Comparison of ENCODE assay signal across 2 cellular contexts in genomic region chr4:41160856-41161255, GRCh38.
TF ChIP-seq lines count a peak whose summit lies in the region.

No MANE protein-coding gene starts in this region.

TF ChIP-seq in IMR-90, 13 proteins besides CTCF, POLR2A, EP300 and RAD21:
- TF ChIP-seq BHLHE40 (IDR thresholded peaks at IDR 0.05; ENCODE audit: low read depth, low read length) (0 out of 2 replicates have a peak, but pooled peaks have one; percentile 14), MAFK (IDR thresholded peaks at IDR 0.05; ENCODE audit: low read depth, low read length) (no peak)
TF ChIP-seq in IMR-90: peak in this region for 1.

TF ChIP-seq in K562, 482 proteins besides CTCF, POLR2A, EP300 and RAD21:
- TF ChIP-seq TEAD1 (CRISPR knock-in tag; IDR thresholded peaks at IDR 0.05) (no peak), ZNF23 (CRISPR knock-in tag; IDR thresholded peaks at IDR 0.05) (no peak), ADNP (tag; IDR thresholded peaks at IDR 0.05) (no peak), ARNT (IDR thresholded peaks at IDR 0.05) (no peak), NELFE (IDR thresholded peaks at IDR 0.05; ENCODE audit: insufficient read depth, insufficient read length) (no peak), NFATC3 (IDR thresholded peaks at IDR 0.05) (no peak)
TF ChIP-seq in K562: peak in this region for 0.
